19 cellular contexts compared by ENCODE assay signal in the genomic region with DNA sequence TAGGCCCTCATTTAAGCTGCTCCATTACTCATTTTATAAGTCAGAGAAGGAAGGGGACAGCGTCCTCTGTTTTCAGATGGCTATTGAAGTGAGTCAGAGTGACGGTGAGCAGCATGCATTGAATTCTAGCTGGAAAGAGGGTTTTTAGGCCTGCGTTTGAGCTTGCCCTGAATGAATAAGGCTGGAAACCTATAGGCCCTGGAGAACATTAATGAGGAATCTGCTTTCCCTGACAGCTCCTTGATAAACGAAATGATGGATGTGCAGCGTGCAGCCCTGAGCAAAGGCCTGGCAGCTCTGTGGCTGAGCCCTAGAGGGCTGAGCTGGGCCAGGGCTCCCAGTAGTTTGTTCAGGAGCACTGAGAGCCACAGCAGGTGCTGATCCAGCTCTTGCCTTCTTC. TPM values are rescaled to one million over a fixed set of nuclear protein-coding genes. Genes with fewer than 3 reads are reported as not detected.
DNase-seq lines count a peak whose midpoint lies in the region; ATAC-seq and TF ChIP-seq lines count a peak whose summit lies in the region.
"Had no signal": no experiment of that assay in that cellular context is flagged by ENCODE, and none has a peak within 500 bp of the region (broad histone marks: within the 10 kb centered on the region; RNA-seq: fewer than 3 reads in every experiment).

No MANE protein-coding gene starts in this region.

- no peak overlapping the region for H3K9ac ChIP-seq in mesenchymal stem cell (ENCODE audit: low read length)

- peaks cover 7 to 12% of the 10 kb centered on the region in 2 experiments for H3K36me3 ChIP-seq in mesenchymal stem cell (ENCODE audit: control insufficient read depth in 1 of 2, insufficient read depth in 2 of 2, low read depth in 1 of 2, low read length in 2 of 2)

- no peak overlapping the region for H2BK120ac ChIP-seq in mesenchymal stem cell (ENCODE audit: low read depth, low read length)

- no peaks in the 10 kb centered on the region for H3K9me3 ChIP-seq in mesenchymal stem cell (ENCODE audit: control insufficient read depth, low read length)
- H3K9me3 ChIP-seq: SJSA1 had no signal

- H4K91ac ChIP-seq in mesenchymal stem cell (ENCODE audit: low read length), result no peak overlapping the region

- peak overlapping the region; percentile 26 for H3K4me3 Mint-ChIP-seq in type B pancreatic cell
- H3K4me3 Mint-ChIP-seq: CD4-positive, CD25-positive, alpha-beta regulatory T cell; H9 had no signal

- no peak overlapping the region for H3K27ac Mint-ChIP-seq in type B pancreatic cell
- H3K27ac Mint-ChIP-seq: CD4-positive, CD25-positive, alpha-beta regulatory T cell; H9 had no signal

- peaks cover 8% of the 10 kb centered on the region for H3K79me1 ChIP-seq in mesenchymal stem cell (replicated peaks; ENCODE audit: low read length, poor library complexity, severe bottlenecking)

- H3K4me2 ChIP-seq in mesenchymal stem cell (ENCODE audit: low read length, poor library complexity, severe bottlenecking), result no peak overlapping the region
- H3K4me2 ChIP-seq: PC-9 had no signal

- no peak overlapping the region for H2BK12ac ChIP-seq in mesenchymal stem cell (ENCODE audit: low read length in 2 of 2)

- 34% methylated on average over 5 of the region's 5 CpGs for WGBS in mesenchymal stem cell

- no peak overlapping the region for H3K4me3 ChIP-seq in mesenchymal stem cell (ENCODE audit: insufficient read depth in 1 of 2, low read depth in 1 of 2, low read length in 2 of 2)
- H3K4me3 ChIP-seq: PC-9, SJSA1 had no signal

- ATAC-seq in HG03039 (IDR thresholded peaks at IDR 0.05; ENCODE audit: unreplicated experiment) (no peak), HG02623 (IDR thresholded peaks at IDR 0.05; ENCODE audit: unreplicated experiment) (no peak)

- H3K4me1 Mint-ChIP-seq in type B pancreatic cell (ENCODE audit: unreplicated experiment), result peaks cover 3% of the 10 kb centered on the region

- no peak overlapping the region for H2AK5ac ChIP-seq in mesenchymal stem cell (ENCODE audit: low read length, severe bottlenecking)

- peaks cover 10% of the 10 kb centered on the region for H3K9me3 Mint-ChIP-seq in type B pancreatic cell
- H3K9me3 Mint-ChIP-seq: CD4-positive, CD25-positive, alpha-beta regulatory T cell had no signal

- H4K8ac ChIP-seq in mesenchymal stem cell (ENCODE audit: low read length), result no peak overlapping the region

- no peak overlapping the region for H3K23ac ChIP-seq in mesenchymal stem cell (ENCODE audit: low read length in 2 of 2)

- H3K4me1 ChIP-seq in mesenchymal stem cell (ENCODE audit: control insufficient read depth, insufficient read depth, low read depth, low read length), result peaks cover 9% of the 10 kb centered on the region
- H3K4me1 ChIP-seq: SJSA1 had no signal

- H2AFZ ChIP-seq in mesenchymal stem cell (ENCODE audit: low read depth, low read length), result no peak overlapping the region
- H2AFZ ChIP-seq: PC-9 had no signal

- no peak overlapping the region for H3K14ac ChIP-seq in mesenchymal stem cell (ENCODE audit: low read length in 2 of 2)

- H3K36me3 Mint-ChIP-seq in type B pancreatic cell, result peaks cover 28% of the 10 kb centered on the region

- H3K27me3 Mint-ChIP-seq in type B pancreatic cell, result no peaks in the 10 kb centered on the region
- H3K27me3 Mint-ChIP-seq: CD4-positive, CD25-positive, alpha-beta regulatory T cell had no signal

- H3K27me3 ChIP-seq in mesenchymal stem cell (ENCODE audit: control insufficient read depth in 1 of 2, insufficient read depth in 1 of 2, low read length in 2 of 2), result no peaks in the 10 kb centered on the region
- H3K27me3 ChIP-seq: SJSA1 had no signal

- H3K4ac ChIP-seq in mesenchymal stem cell (ENCODE audit: low read depth in 1 of 2, low read length in 2 of 2), result no peak overlapping the region

- no peak overlapping the region for H2BK5ac ChIP-seq in mesenchymal stem cell (ENCODE audit: low read depth, low read length, poor library complexity, severe bottlenecking)

- H3K18ac ChIP-seq in mesenchymal stem cell (ENCODE audit: low read depth in 1 of 2, low read length in 2 of 2), result no peak overlapping the region

- DNase-seq in NCI-H226 (peak; percentile 56), astrocyte of the hippocampus (ENCODE audit: low read depth, low spot score) (peak; percentile 32), mesenchymal stem cell (peak; percentile 45), type B pancreatic cell (ENCODE audit: extremely low spot score, unreplicated experiment) (no peak), NCI-H2227 (lab: John Stamatoyannopoulos, UW; ENCODE audit: unreplicated experiment) (no peak)
- DNase-seq: ACHN; CD4-positive, CD25-positive, alpha-beta regulatory T cell; H9; KBM-7; MV-4-11; NCI-H1417; NCI-H1930; NCI-H2171; NCI-H510A; NCI-H82; PC-9 had no signal

- no peak overlapping the region for H2BK15ac ChIP-seq in mesenchymal stem cell (ENCODE audit: low read depth, poor library complexity, severe bottlenecking)

- no peak overlapping the region for H3K27ac ChIP-seq in mesenchymal stem cell (ENCODE audit: low read length, poor library complexity, severe bottlenecking)
- H3K27ac ChIP-seq: PC-9, SJSA1 had no signal

- no peak for TF ChIP-seq CTCF in type B pancreatic cell (conservative IDR thresholded peaks at IDR 0.05)

RNA-seq across cellular contexts. Expression of gene TBL1X, which starts 33.4 kb away (rescaled TPM):
- 28.2 TPM for polyA plus RNA-seq in mesenchymal stem cell (2013, experiment 1 of 2)
- polyA plus RNA-seq in mesenchymal stem cell (2013, experiment 2 of 2), result 28.2 TPM
- total RNA-seq in type B pancreatic cell (ENCODE audit: low replicate concordance), result 41.3 and 91.6 TPM in 2 replicates

Comparison
In these comparisons a context has a peak if more than half of its experiments do, and no peak if none do; other contexts are left out.
1. DNase-seq: peak in NCI-H226 (single experiment), astrocyte of the hippocampus (single experiment) and mesenchymal stem cell (single experiment); none in type B pancreatic cell (single experiment) and NCI-H2227 (single experiment).